In genomic region chr7:146639291-146639690, GRCh38 we compare ENCODE assay signal across 33 cellular contexts.
"Had no signal": no experiment of that assay in that cellular context is flagged by ENCODE, and none has a peak within 500 bp of the region (broad histone marks: within the 10 kb centered on the region; RNA-seq: fewer than 3 reads in every experiment).

No MANE protein-coding gene starts in this region.

- DNase-seq: activated B cell treated with CpG ODN at 0.5 μM for 24 hours; activated CD4-positive, alpha-beta memory T cell treated with anti-CD3 and anti-CD28 coated beads for 36 hours; activated CD4-positive, alpha-beta T cell treated with anti-CD3 and anti-CD28 coated beads for 4 hours; activated CD4-positive, alpha-beta T cell treated with anti-CD3 and anti-CD28 coated beads, Interleukin-2, amount 10 ng/mL, durations not matched to agents 24 days and 14 days; activated CD4-positive, alpha-beta T cell treated with anti-CD3 and anti-CD28 coated beads, Interleukin-2, amount 50 U/mL, for 1 hour; activated CD4-positive, alpha-beta T cell treated with anti-CD3 and anti-CD28 coated beads, Interleukin-2, amount 50 U/mL, for 4 hours; activated CD4-positive, CD25-positive, alpha-beta regulatory T cell treated with anti-CD3 and anti-CD28 coated beads, Interleukin-2, amount 50 U/mL, for 72 hours; activated CD8-positive, alpha-beta memory T cell treated with anti-CD3 and anti-CD28 coated beads, Interleukin-2, amount 50 U/mL, for 4 hours; activated CD8-positive, alpha-beta T cell treated with anti-CD3 and anti-CD28 coated beads for 36 hours; activated effector memory CD4-positive, alpha-beta T cell treated with anti-CD3 and anti-CD28 coated beads, Interleukin-2, amount 50 U/mL, for 16 hours; activated gamma-delta T cell treated with Interleukin-2 at 50 U/mL for 16 hours; activated naive CD4-positive, alpha-beta T cell; activated naive CD4-positive, alpha-beta T cell treated with anti-CD3 and anti-CD28 coated beads for 36 hours; activated naive CD4-positive, alpha-beta T cell treated with anti-CD3 and anti-CD28 coated beads, Interleukin-2, amount 50 U/mL, for 16 hours; activated naive CD8-positive, alpha-beta T cell treated with anti-CD3 and anti-CD28 coated beads for 36 hours; activated T-cell treated with anti-CD3 and anti-CD28 coated beads for 4 hours; activated T-cell treated with anti-CD3 and anti-CD28 coated beads, Interleukin-2, amount 50 U/mL, for 1 hour; activated T-cell treated with anti-CD3 and anti-CD28 coated beads, Interleukin-2, amount 50 U/mL, for 4 hours; activated T-cell treated with anti-CD3 and anti-CD28 coated beads, Interleukin-2, amount 50 U/mL, for 72 hours; adrenal gland; amniotic stem cell; aorta; body of pancreas; brain microvascular endothelial cell; central memory CD4-positive, alpha-beta T cell; T-helper 1 cell; T-helper 2 cell; T-helper 9 cell had no signal

- H3K9me3 Mint-ChIP-seq: activated CD4-positive, alpha-beta T cell treated with anti-CD3 and anti-CD28 coated beads, Interleukin-2, amount 10 ng/mL, durations not matched to agents 24 days and 14 days had no signal

- H3K4me1 Mint-ChIP-seq: activated B cell treated with CpG ODN at 0.5 μM for 24 hours; activated CD4-positive, alpha-beta T cell treated with anti-CD3 and anti-CD28 coated beads, Interleukin-2, amount 10 ng/mL, durations not matched to agents 24 days and 14 days; activated naive CD8-positive, alpha-beta T cell treated with anti-CD3 and anti-CD28 coated beads for 36 hours; activated T-helper 17 cell treated with anti-CD3 and anti-CD28 coated beads, Interleukin-2, amount 50 U/mL, for 72 hours had no signal

- H3K27me3 Mint-ChIP-seq: activated B cell treated with CpG ODN at 0.5 μM for 24 hours; activated CD4-positive, alpha-beta memory T cell treated with anti-CD3 and anti-CD28 coated beads for 36 hours; activated CD4-positive, alpha-beta T cell treated with anti-CD3 and anti-CD28 coated beads, Interleukin-2, amount 10 ng/mL, durations not matched to agents 24 days and 14 days; activated CD8-positive, alpha-beta T cell treated with anti-CD3 and anti-CD28 coated beads for 36 hours; activated naive CD8-positive, alpha-beta T cell treated with anti-CD3 and anti-CD28 coated beads for 36 hours; activated T-helper 17 cell treated with anti-CD3 and anti-CD28 coated beads, Interleukin-2, amount 50 U/mL, for 72 hours had no signal

- H3K4me3 Mint-ChIP-seq: activated B cell treated with CpG ODN at 0.5 μM for 24 hours; activated CD4-positive, alpha-beta memory T cell treated with anti-CD3 and anti-CD28 coated beads for 36 hours; activated CD4-positive, alpha-beta T cell treated with anti-CD3 and anti-CD28 coated beads, Interleukin-2, amount 10 ng/mL, durations not matched to agents 24 days and 14 days; activated CD8-positive, alpha-beta T cell treated with anti-CD3 and anti-CD28 coated beads for 36 hours; activated naive CD4-positive, alpha-beta T cell treated with anti-CD3 and anti-CD28 coated beads for 36 hours; activated naive CD8-positive, alpha-beta T cell treated with anti-CD3 and anti-CD28 coated beads for 36 hours; activated T-cell treated with anti-CD3 and anti-CD28 coated beads, Interleukin-2, amount 50 U/mL, for 4 hours; activated T-cell treated with anti-CD3 and anti-CD28 coated beads, Interleukin-2, amount 50 U/mL, for 72 hours; activated T-helper 1 cell treated with anti-CD3 and anti-CD28 coated beads, Interleukin-12 subunit alpha, Interleukin-12 subunit beta, Interleukin-2, Interleukin-4 antibody, amounts not matched to agents 30 ng/mL and 10 ng/mL and 1 ng/mL, durations not matched to agents 14 hours and 24 hours and 36 hours; activated T-helper 17 cell treated with anti-CD3 and anti-CD28 coated beads, Interleukin-2, amount 50 U/mL, for 72 hours; T-helper 1 cell treated with Interleukin-12 subunit alpha and Interleukin-12 subunit beta and Interleukin-4 antibody, amounts not matched to agents 30 μg/mL and 1 μg/mL, for 36 hours; T-helper 2 cell treated with Interferon-gamma antibody and Interleukin-4, amounts not matched to agents 5 μg/mL and 100 μg/mL, for 36 hours had no signal

- H3K36me3 Mint-ChIP-seq: activated CD4-positive, alpha-beta memory T cell treated with anti-CD3 and anti-CD28 coated beads for 36 hours; activated naive CD8-positive, alpha-beta T cell treated with anti-CD3 and anti-CD28 coated beads for 36 hours had no signal

- ATAC-seq: activated CD8-positive, alpha-beta T cell treated with anti-CD3 and anti-CD28 coated beads for 36 hours; activated naive CD4-positive, alpha-beta T cell treated with anti-CD3 and anti-CD28 coated beads, Interleukin-2, amount 50 U/mL, for 72 hours; activated T-cell treated with anti-CD3 and anti-CD28 coated beads, Interleukin-2, amount 50 U/mL, for 4 hours; activated T-cell treated with anti-CD3 and anti-CD28 coated beads, Interleukin-2, amount 50 U/mL, for 72 hours; activated T-helper 17 cell treated with anti-CD3 and anti-CD28 coated beads, Interleukin-2, amount 50 U/mL, for 72 hours; body of pancreas had no signal

- H3K27ac Mint-ChIP-seq: activated B cell treated with CpG ODN at 0.5 μM for 24 hours; activated CD4-positive, alpha-beta memory T cell treated with anti-CD3 and anti-CD28 coated beads for 36 hours; activated CD4-positive, alpha-beta T cell treated with anti-CD3 and anti-CD28 coated beads, Interleukin-2, amount 10 ng/mL, durations not matched to agents 24 days and 14 days; activated CD8-positive, alpha-beta T cell treated with anti-CD3 and anti-CD28 coated beads for 36 hours; activated naive CD4-positive, alpha-beta T cell treated with anti-CD3 and anti-CD28 coated beads for 36 hours; activated naive CD4-positive, alpha-beta T cell treated with anti-CD3 and anti-CD28 coated beads, Interleukin-2, amount 50 U/mL, for 72 hours; activated naive CD8-positive, alpha-beta T cell treated with anti-CD3 and anti-CD28 coated beads for 36 hours; activated T-cell treated with anti-CD3 and anti-CD28 coated beads, Interleukin-2, amount 50 U/mL, for 72 hours; activated T-helper 1 cell treated with anti-CD3 and anti-CD28 coated beads, Interleukin-12 subunit alpha, Interleukin-12 subunit beta, Interleukin-2, Interleukin-4 antibody, amounts not matched to agents 30 ng/mL and 10 ng/mL and 1 ng/mL, durations not matched to agents 14 hours and 24 hours and 36 hours; activated T-helper 17 cell treated with anti-CD3 and anti-CD28 coated beads, Interleukin-2, amount 50 U/mL, for 72 hours; T-helper 1 cell treated with Interleukin-12 subunit alpha and Interleukin-12 subunit beta and Interleukin-4 antibody, amounts not matched to agents 30 μg/mL and 1 μg/mL, for 36 hours; T-helper 2 cell treated with Interferon-gamma antibody and Interleukin-4, amounts not matched to agents 5 μg/mL and 100 μg/mL, for 36 hours had no signal
